1 cellular context compared by ENCODE assay signal in genomic region chr1:4690951-4691675, GRCh38.
TF ChIP-seq lines count a peak whose summit lies in the region.

No MANE protein-coding gene starts in this region.

TF ChIP-seq in H1, 55 proteins besides CTCF, POLR2A, EP300 and RAD21:
- TF ChIP-seq SIX5 (IDR thresholded peaks at IDR 0.05; ENCODE audit: low read depth, low read length) (no peak), RXRA (IDR thresholded peaks at IDR 0.05; ENCODE audit: insufficient read depth, low read depth, low read length) (no peak), KDM5A (IDR thresholded peaks at IDR 0.05; ENCODE audit: low read length) (no peak), BCL11A (IDR thresholded peaks at IDR 0.05; ENCODE audit: low read depth in 2 of 2, low read length in 2 of 2) (no peak), FOSL1 (IDR thresholded peaks at IDR 0.05; ENCODE audit: insufficient read depth, low read depth, low read length) (no peak), SIRT6 (IDR thresholded peaks at IDR 0.05; ENCODE audit: low read length) (no peak), ASH2L (IDR thresholded peaks at IDR 0.05; ENCODE audit: low read length) (no peak), E2F6 (IDR thresholded peaks at IDR 0.05) (no peak), YY1 (IDR thresholded peaks at IDR 0.05; ENCODE audit: low read depth, low read length) (no peak), CTBP2 (IDR thresholded peaks at IDR 0.05; ENCODE audit: borderline replicate concordance, insufficient read depth, insufficient read length, low read length) (no peak), TCF12 (IDR thresholded peaks at IDR 0.05; ENCODE audit: low read depth, low read length) (no peak), KDM1A (IDR thresholded peaks at IDR 0.05; ENCODE audit: borderline replicate concordance, low read length) (no peak)
TF ChIP-seq in H1: peak in this region for 0.
